ENCODE assay signal across 22 cellular contexts in the genomic region with DNA sequence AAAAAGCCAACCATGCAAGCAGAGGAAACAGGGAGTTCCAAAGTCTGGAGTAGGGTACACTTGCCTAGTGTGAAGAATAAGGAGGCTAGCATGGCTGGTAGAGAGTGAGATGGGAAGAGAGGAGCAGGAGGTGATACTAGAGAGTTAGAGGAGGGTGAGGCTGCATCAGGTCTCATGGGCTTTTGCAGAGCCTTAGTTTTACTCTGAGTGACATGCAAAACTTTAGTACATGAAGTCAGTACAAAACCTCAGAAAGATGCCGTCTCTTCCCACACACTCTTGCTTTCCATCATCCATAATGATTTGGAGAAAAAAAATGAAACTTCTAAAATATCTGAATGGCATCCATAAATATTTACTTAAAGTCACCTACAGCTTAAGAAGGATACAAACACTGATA. TPM values are rescaled to one million over a fixed set of nuclear protein-coding genes. Genes with fewer than 3 reads are reported as not detected.
DNase-seq lines count a peak whose midpoint lies in the region; ATAC-seq, FAIRE-seq and TF ChIP-seq lines count a peak whose summit lies in the region.
"Had no signal": no experiment of that assay in that cellular context is flagged by ENCODE, and none has a peak within 500 bp of the region (broad histone marks: within the 10 kb centered on the region; RNA-seq: fewer than 3 reads in every experiment).

No MANE protein-coding gene starts in this region.

- ATAC-seq in HG02571 (IDR thresholded peaks at IDR 0.05; ENCODE audit: unreplicated experiment) = peak; percentile 51
- ATAC-seq in HG02884 (IDR thresholded peaks at IDR 0.05; ENCODE audit: unreplicated experiment) = peak; percentile 73
- ATAC-seq in HG03469 (IDR thresholded peaks at IDR 0.05; ENCODE audit: unreplicated experiment) = peak; percentile 57
- no peak for ATAC-seq in GM18511 (IDR thresholded peaks at IDR 0.05; ENCODE audit: unreplicated experiment)
- no peak for ATAC-seq in esophagus mucosa
- ATAC-seq: HepG2, SK-N-SH treated with all-trans-retinoic acid at 6 μM for 48 hours had no signal

- FAIRE-seq in GM19239 (lab: Jason Lieb, UNC) = peak; percentile 39
- FAIRE-seq: GM12891, HepG2, RCC 7860 had no signal

- H3K4me3 ChIP-seq in foreskin fibroblast (ENCODE audit: low read depth in 1 of 2, low read length in 2 of 2) = no peak overlapping the region

- TF ChIP-seq CTCF in foreskin fibroblast (IDR thresholded peaks at IDR 0.05; ENCODE audit: low read depth, low read length) = no peak

- DNase-seq in GM19239 (ENCODE audit: insufficient read length, low spot score) = no peak
- no peak for DNase-seq in foreskin fibroblast
- DNase-seq in stimulated activated naive CD4-positive, alpha-beta T cell (lab: John Stamatoyannopoulos, UW) = no peak
- DNase-seq: Calu3, NCI-H1105, NCI-H187, NCI-H2171 treated with DMSO at 0.1 percent for 48 hours, SHP77 had no signal

RNA-seq across cellular contexts. Expression of gene OPRPN, which starts 5.0 kb away (rescaled TPM):
- not detected for total RNA-seq in esophagus mucosa
- total RNA-seq: A673; Calu3; H4; HepG2; MCF 10A; NCI-H460; T-helper 1 cell treated with Interleukin-12 subunit alpha and Interleukin-12 subunit beta and Interleukin-4 antibody, amounts not matched to agents 30 ng/mL and 1 ng/mL, for 36 hours had no signal

RNA-seq across cellular contexts. Expression of gene SMR3B, which starts 19.8 kb away (rescaled TPM):
- total RNA-seq in esophagus mucosa = not detected
- total RNA-seq: Calu3; H4; HepG2; MCF 10A; NCI-H460; T-helper 1 cell treated with Interleukin-12 subunit alpha and Interleukin-12 subunit beta and Interleukin-4 antibody, amounts not matched to agents 30 ng/mL and 1 ng/mL, for 36 hours had no signal

RNA-seq across cellular contexts. Expression of gene SMR3A, which starts 42.2 kb away (rescaled TPM):
- total RNA-seq in esophagus mucosa = not detected
- total RNA-seq: A673; Calu3; H4; HepG2; MCF 10A; NCI-H460; T-helper 1 cell treated with Interleukin-12 subunit alpha and Interleukin-12 subunit beta and Interleukin-4 antibody, amounts not matched to agents 30 ng/mL and 1 ng/mL, for 36 hours had no signal

Comparison
In these comparisons a context has a peak if more than half of its experiments do, and no peak if none do; other contexts are left out.
1. ATAC-seq: peak in HG02571 (single experiment), HG02884 (single experiment) and HG03469 (single experiment); none in GM18511 (single experiment) and esophagus mucosa (single experiment).